ENCODE assay signal across 8 cellular contexts in the genomic region with DNA sequence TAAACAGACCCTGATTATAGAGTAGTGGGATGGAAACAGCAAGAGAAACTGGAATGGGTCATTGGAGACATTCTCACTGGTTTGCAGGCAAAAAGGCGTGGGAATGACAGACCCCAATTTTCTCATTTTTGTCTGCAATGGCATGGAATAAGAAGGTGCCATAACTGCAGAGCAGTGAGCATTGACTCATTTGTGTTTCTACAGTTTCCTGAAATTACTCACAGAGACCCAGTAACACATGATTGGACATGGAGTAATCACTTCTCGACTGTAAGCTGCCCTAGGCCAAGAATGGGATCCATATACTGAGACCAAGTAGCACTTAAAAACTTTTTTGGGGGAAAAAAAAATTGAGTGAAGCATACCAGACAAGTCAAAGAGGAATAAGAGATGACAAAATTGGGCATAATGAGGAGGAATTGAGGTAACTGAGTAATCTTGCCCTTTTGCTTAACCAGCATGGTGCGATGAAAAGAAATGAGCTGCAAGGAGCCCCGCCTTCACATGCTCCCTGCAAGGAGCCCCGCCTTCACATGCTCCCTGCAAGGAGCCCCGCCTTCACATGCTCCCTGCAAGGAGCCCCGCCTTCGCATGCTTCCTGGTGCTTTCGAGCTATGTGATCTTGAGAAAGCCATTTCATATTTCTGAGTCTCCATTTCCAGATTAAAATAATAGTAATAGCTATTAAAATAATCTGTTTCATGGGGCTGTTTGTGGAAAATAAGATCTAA. TPM values are rescaled to one million over a fixed set of nuclear protein-coding genes. Genes with fewer than 3 reads are reported as not detected.
DNase-seq lines count a peak whose midpoint lies in the region; ATAC-seq and TF ChIP-seq lines count a peak whose summit lies in the region.

No MANE protein-coding gene starts in this region.

- no peak overlapping the region for H3K4me2 ChIP-seq in parathyroid adenoma (ENCODE audit: low read length)

- CTCF ChIA-PET in activated naive CD4-positive, alpha-beta T cell treated with anti-CD3 and anti-CD28 coated beads, Interleukin-2, amount 10 ng/mL, durations not matched to agents 7 days and 5 days (lab: Charles Lee), result interaction anchor here (0.9 to 3.2 kb wide), 5 partner anchors 15 to 62 kb away, joined by 3 to 17 read pairs (median 5); no protein-coding TSS in a partner anchor

- H3K36me3 Mint-ChIP-seq in activated naive CD4-positive, alpha-beta T cell treated with anti-CD3 and anti-CD28 coated beads, Interleukin-2, amount 10 ng/mL, durations not matched to agents 7 days and 5 days, result no peaks in the 10 kb centered on the region

- H3K4me1 Mint-ChIP-seq in activated naive CD4-positive, alpha-beta T cell treated with anti-CD3 and anti-CD28 coated beads, Interleukin-2, amount 10 ng/mL, durations not matched to agents 7 days and 5 days, result peaks cover 33% of the 10 kb centered on the region

- H3K27me3 ChIP-seq in parathyroid adenoma (ENCODE audit: control insufficient read depth, insufficient read depth, low read length), result no peaks in the 10 kb centered on the region

- no peaks in the 10 kb centered on the region for H3K27me3 Mint-ChIP-seq in activated naive CD4-positive, alpha-beta T cell treated with anti-CD3 and anti-CD28 coated beads, Interleukin-2, amount 10 ng/mL, durations not matched to agents 7 days and 5 days

- no peak overlapping the region for H3K27ac ChIP-seq in parathyroid adenoma

- peaks cover 2% of the 10 kb centered on the region for H3K9me3 Mint-ChIP-seq in activated naive CD4-positive, alpha-beta T cell treated with anti-CD3 and anti-CD28 coated beads, Interleukin-2, amount 10 ng/mL, durations not matched to agents 7 days and 5 days

- in situ Hi-C loops in G401 (cut with HindIII; ENCODE audit: low sequenced_read_pairs), result no loop called here

- no peak overlapping the region for H3K4me3 ChIP-seq in parathyroid adenoma (ENCODE audit: low read depth, low read length)

- peak overlapping the region; percentile 54 for H3K4me3 Mint-ChIP-seq in activated naive CD4-positive, alpha-beta T cell treated with anti-CD3 and anti-CD28 coated beads, Interleukin-2, amount 10 ng/mL, durations not matched to agents 7 days and 5 days

- no peaks in the 10 kb centered on the region for H3K9me3 ChIP-seq in parathyroid adenoma (ENCODE audit: control insufficient read depth, low read length)

- peak; percentile 38 for ATAC-seq in GM18861 (IDR thresholded peaks at IDR 0.05; ENCODE audit: unreplicated experiment)
- ATAC-seq in left lobe of liver, result no peak

- DNase-seq in LoVo (ENCODE audit: low spot score) (peak; percentile 75), COLO829 (ENCODE audit: low spot score) (no peak), G401 (ENCODE audit: low spot score) (no peak), left lobe of liver (ENCODE audit: low spot score) (no peak), hepatic stellate cell (ENCODE audit: low spot score) (no peak)
- DNase-seq in activated naive CD4-positive, alpha-beta T cell treated with anti-CD3 and anti-CD28 coated beads, Interleukin-2, amount 10 ng/mL, durations not matched to agents 7 days and 5 days, result peak; percentile 80

- peak overlapping the region; percentile 5 for H2AFZ ChIP-seq in parathyroid adenoma

- H3K27ac Mint-ChIP-seq in activated naive CD4-positive, alpha-beta T cell treated with anti-CD3 and anti-CD28 coated beads, Interleukin-2, amount 10 ng/mL, durations not matched to agents 7 days and 5 days, result peak overlapping the region; percentile 97

- no peaks in the 10 kb centered on the region for H3K79me2 ChIP-seq in parathyroid adenoma

- no peaks in the 10 kb centered on the region for H3K4me1 ChIP-seq in parathyroid adenoma

- TF ChIP-seq CTCF in parathyroid adenoma (IDR thresholded peaks at IDR 0.05), result no peak

- no peaks in the 10 kb centered on the region for H3K36me3 ChIP-seq in parathyroid adenoma (ENCODE audit: control insufficient read depth, insufficient read depth, low read length)

- H3K9ac ChIP-seq in parathyroid adenoma, result no peak overlapping the region

RNA-seq across cellular contexts. Expression of a gene that starts 44.2 kb away (rescaled TPM):
- 0.80 and 7.8 TPM in 2 replicates for total RNA-seq in G401 (2014; rRNA removed; shearing (Covaris generic))
- 59.8 TPM for total RNA-seq in left lobe of liver

RNA-seq across cellular contexts. Expression of a gene that starts 51.1 kb away (rescaled TPM):
- 18.1 and 44.1 TPM in 2 replicates for total RNA-seq in G401 (2014; rRNA removed; shearing (Covaris generic))
- total RNA-seq in left lobe of liver, result 73.4 TPM

Comparison
In these comparisons a context has a peak if more than half of its experiments do, and no peak if none do; other contexts are left out.
1. DNase-seq: peak in LoVo (single experiment) and activated naive CD4-positive, alpha-beta T cell treated with anti-CD3 and anti-CD28 coated beads, Interleukin-2, amount 10 ng/mL, durations not matched to agents 7 days and 5 days (single experiment); none in COLO829 (single experiment), G401 (single experiment), left lobe of liver (single experiment) and hepatic stellate cell (single experiment).